ENCODE assay signal across 8 cellular contexts in the genomic region with DNA sequence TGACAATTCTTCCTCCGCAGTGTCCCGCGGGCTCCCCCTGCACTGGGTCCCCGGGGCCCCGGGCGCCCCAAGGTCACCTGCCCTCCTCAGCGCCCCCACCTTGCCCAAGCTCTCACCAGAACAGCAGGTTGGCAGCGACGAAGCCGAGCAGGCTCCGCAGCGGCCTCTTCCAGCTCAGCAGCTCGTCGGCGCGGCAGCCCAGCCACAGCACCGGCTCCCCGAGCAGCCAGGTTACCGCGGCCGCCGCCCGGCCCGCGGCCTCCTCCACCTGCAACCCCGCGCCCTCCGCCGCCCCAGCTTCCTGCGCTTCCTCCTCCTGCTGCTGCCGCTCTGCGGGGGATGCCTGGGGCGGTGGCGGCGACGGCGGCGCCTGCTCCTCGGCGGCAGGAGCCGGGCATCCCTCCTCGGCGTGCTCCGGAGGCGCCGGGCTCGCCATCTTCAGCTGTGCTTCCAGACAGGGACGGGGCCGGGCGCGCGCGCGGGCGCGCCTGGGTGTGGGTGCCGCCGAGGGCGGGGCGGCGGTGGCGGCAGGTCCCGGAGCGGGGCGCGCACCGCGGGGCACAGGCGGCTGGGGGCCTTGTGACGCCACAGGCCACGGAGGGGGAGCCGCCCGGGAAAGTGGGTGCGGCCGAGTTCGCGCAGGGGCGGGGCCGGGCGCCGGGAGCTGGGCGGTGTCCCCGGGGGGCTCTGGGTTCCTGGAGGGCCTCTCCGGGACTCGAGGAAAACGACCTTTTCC. TPM values are rescaled to one million over a fixed set of nuclear protein-coding genes. Genes with fewer than 3 reads are reported as not detected.
A peak's percentile ranks its signal among the peaks of the same experiment; 100 is the strongest.
DNase-seq lines count a peak whose midpoint lies in the region; ATAC-seq and TF ChIP-seq lines count a peak whose summit lies in the region.

A gene with protein sequence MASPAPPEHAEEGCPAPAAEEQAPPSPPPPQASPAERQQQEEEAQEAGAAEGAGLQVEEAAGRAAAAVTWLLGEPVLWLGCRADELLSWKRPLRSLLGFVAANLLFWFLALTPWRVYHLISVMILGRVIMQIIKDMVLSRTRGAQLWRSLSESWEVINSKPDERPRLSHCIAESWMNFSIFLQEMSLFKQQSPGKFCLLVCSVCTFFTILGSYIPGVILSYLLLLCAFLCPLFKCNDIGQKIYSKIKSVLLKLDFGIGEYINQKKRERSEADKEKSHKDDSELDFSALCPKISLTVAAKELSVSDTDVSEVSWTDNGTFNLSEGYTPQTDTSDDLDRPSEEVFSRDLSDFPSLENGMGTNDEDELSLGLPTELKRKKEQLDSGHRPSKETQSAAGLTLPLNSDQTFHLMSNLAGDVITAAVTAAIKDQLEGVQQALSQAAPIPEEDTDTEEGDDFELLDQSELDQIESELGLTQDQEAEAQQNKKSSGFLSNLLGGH (minus strand): TSS at position 462 of the 736 bp plus-strand sequence. CDS start 26 bp downstream, at position 436.

- H3K4me1 Mint-ChIP-seq in activated naive CD4-positive, alpha-beta T cell treated with anti-CD3 and anti-CD28 coated beads for 36 hours (ENCODE audit: low read depth): peaks cover 34% of the 10 kb centered on the region

- H3K27me3 ChIP-seq in AG04450 (ENCODE audit: control insufficient read depth, insufficient read depth, low read length): peaks cover 31% of the 10 kb centered on the region
- H3K27me3 ChIP-seq in trophoblast cell (ENCODE audit: insufficient read depth, low read length): peaks cover 23% of the 10 kb centered on the region
- H3K27me3 ChIP-seq in tibial nerve: no peaks in the 10 kb centered on the region

- H2BK12ac ChIP-seq in trophoblast cell (ENCODE audit: low read length): no peak within 1 kb of the TSS

- H3K27ac Mint-ChIP-seq in activated naive CD4-positive, alpha-beta T cell treated with anti-CD3 and anti-CD28 coated beads for 36 hours: peak within 1 kb of the TSS; percentile 81

- TF ChIP-seq CTCF in AG04450 (IDR thresholded peaks at IDR 0.05; ENCODE audit: low read depth, low read length) (no peak), RWPE1 (conservative IDR thresholded peaks at IDR 0.05; ENCODE audit: low read depth) (no peak), tibial nerve (IDR thresholded peaks at IDR 0.05) (no peak)

- no peak within 1 kb of the TSS for H3K4ac ChIP-seq in trophoblast cell (ENCODE audit: low read depth, low read length)

- peaks cover 11% of the 10 kb centered on the region for H3K36me3 Mint-ChIP-seq in activated naive CD4-positive, alpha-beta T cell treated with anti-CD3 and anti-CD28 coated beads for 36 hours (ENCODE audit: low read depth)

- H3K27ac ChIP-seq in AG04450 (ENCODE audit: low read depth, low read length) (no peak within 1 kb of the TSS), RWPE1 (peak within 1 kb of the TSS; percentile 25; the same call in 1 of the 2 replicates), trophoblast cell (ENCODE audit: low read depth, low read length) (no peak within 1 kb of the TSS), tibial nerve (peak within 1 kb of the TSS; percentile 72 to 92 (median 86))

- H3K9me3 ChIP-seq in AG04450 (ENCODE audit: control insufficient read depth, insufficient read depth, low read length): no peaks in the 10 kb centered on the region
- peaks cover 2% of the 10 kb centered on the region for H3K9me3 ChIP-seq in trophoblast cell (ENCODE audit: insufficient read depth, low read depth, low read length)
- H3K9me3 ChIP-seq in tibial nerve: no peaks in the 10 kb centered on the region

- H3K23ac ChIP-seq in trophoblast cell (ENCODE audit: low read length): no peak within 1 kb of the TSS

- no peak within 1 kb of the TSS for H4K12ac ChIP-seq in trophoblast cell (ENCODE audit: low read depth, low read length)

- WGBS in trophoblast cell (ENCODE audit: extremely low coverage, insufficient coverage, insufficient read length): no CpG with 5 or more reads among the region's 86 CpGs
- WGBS in tibial nerve, 2 donors: 0 to 1% methylated on average over 17 to 35 of the region's 86 CpGs

- H3K4me3 ChIP-seq in AG04450 (ENCODE audit: low read depth, low read length) (peak within 1 kb of the TSS; percentile 51), trophoblast cell (ENCODE audit: low read depth, low read length) (peak within 1 kb of the TSS; percentile 67), tibial nerve (peak within 1 kb of the TSS; percentile 69 to 88 (median 72))

- no peaks in the 10 kb centered on the region for H3K79me1 ChIP-seq in trophoblast cell (ENCODE audit: low read length)

- TF ChIP-seq POLR2A in tibial nerve (IDR thresholded peaks at IDR 0.05): peak in 1 of 2 donors; percentile 52

- POLR2A ChIA-PET in AG04450 (lab: Yijun Ruan, JAX): no interaction called here
- POLR2A ChIA-PET in RWPE1 (lab: Yijun Ruan, JAX; ENCODE audit: low non-redundant PET): no interaction called here

- peak within 1 kb of the TSS; percentile 97 for H3K4me3 Mint-ChIP-seq in activated naive CD4-positive, alpha-beta T cell treated with anti-CD3 and anti-CD28 coated beads for 36 hours

- H3K18ac ChIP-seq in trophoblast cell (ENCODE audit: low read length): no peak within 1 kb of the TSS

- H2BK5ac ChIP-seq in trophoblast cell (ENCODE audit: low read depth, low read length, poor library complexity): no peak within 1 kb of the TSS

- no peak within 1 kb of the TSS for H4K8ac ChIP-seq in trophoblast cell (ENCODE audit: low read depth, low read length)

- H2AFZ ChIP-seq in trophoblast cell (ENCODE audit: insufficient read depth, low read length, poor library complexity): peak within 1 kb of the TSS; percentile 39

- no peak within 1 kb of the TSS for H3K9ac ChIP-seq in trophoblast cell (ENCODE audit: low read length)

- intact Hi-C loops in activated naive CD4-positive, alpha-beta T cell treated with anti-CD3 and anti-CD28 coated beads for 36 hours (cut with micrococcal nuclease): loop anchor here (1.0 to 5.0 kb wide), 7 partner anchors 10 to 1746 kb away; partner anchors contain the start of genes ANKH, MYO10 and ZNF622
- intact Hi-C loops in Right ventricle myocardium superior (cut with DNase I): no loop called here

- H3K14ac ChIP-seq in trophoblast cell (ENCODE audit: low read length): no peak within 1 kb of the TSS

- no peaks in the 10 kb centered on the region for H3K79me2 ChIP-seq in trophoblast cell (ENCODE audit: control insufficient read depth, insufficient read depth, low read length, poor library complexity)

- CTCF ChIA-PET in AG04450 (lab: Charles Lee): no interaction called here
- CTCF ChIA-PET in RWPE1 (lab: Yijun Ruan, JAX): interaction anchor here (0.6 to 1.0 kb wide), 3 partner anchors 39 to 1474 kb away, joined by 3 to 5 read pairs (median 3); no protein-coding TSS in a partner anchor
- CTCF ChIA-PET in activated naive CD4-positive, alpha-beta T cell treated with anti-CD3 and anti-CD28 coated beads for 36 hours (lab: Charles Lee): interaction anchor here (0.7 to 1.9 kb wide), 5 partner anchors 8 to 240 kb away, joined by 3 to 6 read pairs (median 5); no protein-coding TSS in a partner anchor

- H3K4me1 ChIP-seq in trophoblast cell (ENCODE audit: control insufficient read depth in 1 of 2, insufficient read depth in 2 of 2, low read length in 2 of 2) (peaks cover 7 to 8% of the 10 kb centered on the region in 2 experiments), tibial nerve (peaks cover 0 to 13% (median 9%) of the 10 kb centered on the region in 4 donors)

- no peak within 1 kb of the TSS for H2AK5ac ChIP-seq in trophoblast cell (ENCODE audit: low read length)

- no peak within 1 kb of the TSS for H4K91ac ChIP-seq in trophoblast cell (ENCODE audit: low read depth, low read length)

- H3K27me3 Mint-ChIP-seq in activated naive CD4-positive, alpha-beta T cell treated with anti-CD3 and anti-CD28 coated beads for 36 hours (ENCODE audit: low read depth): no peaks in the 10 kb centered on the region

- peak in 1 of 2 donors; percentile 50 for TF ChIP-seq EP300 in tibial nerve (IDR thresholded peaks at IDR 0.05)

- DNase-seq in AG04450 (ENCODE audit: low read depth, low spot score): no peak
- DNase-seq in RWPE1 (ENCODE audit: low spot score): peak; percentile 44
- DNase-seq in activated naive CD4-positive, alpha-beta T cell treated with anti-CD3 and anti-CD28 coated beads for 36 hours: peak; percentile 78
- peak; percentile 83 for DNase-seq in Right ventricle myocardium superior
- peak in 1 of 2 donors; percentile 40 for DNase-seq in trophoblast cell
- DNase-seq in tibial nerve (ENCODE audit: low spot score in 2 of 2): peak; percentile 49 to 51

- H3K36me3 ChIP-seq in trophoblast cell (ENCODE audit: control insufficient read depth in 1 of 2, insufficient read depth in 2 of 2, low read length in 2 of 2) (no peaks in the 10 kb centered on the region), tibial nerve (no peaks in the 10 kb centered on the region)

- H3K9me3 Mint-ChIP-seq in activated naive CD4-positive, alpha-beta T cell treated with anti-CD3 and anti-CD28 coated beads for 36 hours: no peaks in the 10 kb centered on the region

- H2BK120ac ChIP-seq in trophoblast cell (ENCODE audit: insufficient read depth, low read length, poor library complexity): no peak within 1 kb of the TSS

- H3K4me2 ChIP-seq in trophoblast cell (ENCODE audit: low read length): peak within 1 kb of the TSS; percentile 91

- peak; percentile 69 for ATAC-seq in GM18907 (IDR thresholded peaks at IDR 0.05; ENCODE audit: unreplicated experiment)
- peak; percentile 73 for ATAC-seq in HG03196 (IDR thresholded peaks at IDR 0.05; ENCODE audit: unreplicated experiment)
- ATAC-seq in Right ventricle myocardium superior (ENCODE audit: poor library complexity): peak; percentile 89

RNA-seq across cellular contexts. Expression of the gene that starts here (rescaled TPM):
- polyA plus RNA-seq in AG04450 (2011; rRNA removed): 0.14 TPM in 1 of 2 replicates, not detected in the other
- polyA minus RNA-seq in AG04450 (2011; rRNA and poly(A)+ RNA removed): not detected in 2 replicates
- 10 to 100 TPM; 19.3 to 20.0 TPM for total RNA-seq in activated naive CD4-positive, alpha-beta T cell treated with anti-CD3 and anti-CD28 coated beads for 36 hours
- total RNA-seq in Right ventricle myocardium superior (272 TPM), tibial nerve (10 to 100 TPM; 57.5 to 90.9 (median 77.0) TPM)
- 11.6 and 13.7 TPM in 2 replicates for polyA plus RNA-seq in trophoblast cell (2013)

Comparison
In these comparisons a context has a peak if more than half of its experiments do, and no peak if none do; other contexts are left out.
1. H3K27ac ChIP-seq: peak in RWPE1 (single experiment) and tibial nerve (4 of 4); none in AG04450 (single experiment) and trophoblast cell (single experiment).
2. Peak in every context shown above with its lines, with median percentiles within 50 percentile points of each other: H3K4me3 ChIP-seq and ATAC-seq.